In the genomic region with DNA sequence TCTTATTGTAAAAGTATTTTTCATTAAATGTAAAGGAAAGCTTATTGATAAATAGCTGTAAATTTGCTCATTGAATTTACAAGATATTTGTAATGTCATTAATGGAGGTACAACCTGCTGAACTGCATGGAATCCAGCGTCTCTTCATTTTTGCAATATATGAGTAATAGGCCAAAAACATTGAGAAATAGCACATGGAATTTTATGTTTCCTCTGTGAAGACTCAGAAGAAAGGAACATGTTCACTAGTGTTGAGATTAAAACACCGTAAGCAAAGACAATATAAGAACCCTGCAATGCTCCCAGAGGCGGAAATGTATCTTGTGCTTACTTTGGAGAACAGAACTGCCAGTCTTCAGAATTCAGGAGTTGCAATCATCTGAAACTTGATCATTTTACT, we compare ENCODE assay signal across 7 cellular contexts.
"Had no signal": no experiment of that assay in that cellular context is flagged by ENCODE, and none has a peak within 500 bp of the region (broad histone marks: within the 10 kb centered on the region; RNA-seq: fewer than 3 reads in every experiment).

No MANE protein-coding gene starts in this region.

- H3K4me3 ChIP-seq: GM23248, HAP-1 had no signal

- H3K4me3 Mint-ChIP-seq: HFFc6 had no signal

- DNase-seq: GM23248, GOT3, H7, HFFc6, IMR-90 had no signal

- H3K9me3 ChIP-seq: HAP-1 had no signal

- H3K4me1 ChIP-seq: HAP-1 had no signal

- H3K27ac Mint-ChIP-seq: HFFc6 had no signal

- H3K9ac ChIP-seq: GM23248 had no signal

- ATAC-seq: HCT116 had no signal

- H3K36me3 ChIP-seq: HAP-1 had no signal
